In genomic region chr10:6561552-6561951, GRCh38 we compare ENCODE assay signal across 1 cellular context.
TF ChIP-seq lines count a peak whose summit lies in the region.

No MANE protein-coding gene starts in this region.

TF ChIP-seq in GM23338, 12 proteins besides CTCF, POLR2A, EP300 and RAD21 (continued from another document):
- TF ChIP-seq ZNF462 (CRISPR knock-in tag; IDR thresholded peaks at IDR 0.05) (no peak), POLR2AphosphoS5 (IDR thresholded peaks at IDR 0.05; ENCODE audit: low read depth) (no peak), CREB1 (CRISPR knock-in tag; IDR thresholded peaks at IDR 0.05; ENCODE audit: low read depth) (no peak), ZNF114 (CRISPR knock-in tag; IDR thresholded peaks at IDR 0.05) (no peak), REST (IDR thresholded peaks at IDR 0.05; ENCODE audit: unreplicated experiment) (no peak), EZH2 (IDR thresholded peaks at IDR 0.05; ENCODE audit: low read depth, unreplicated experiment) (no peak), JUNB (IDR thresholded peaks at IDR 0.05; ENCODE audit: unreplicated experiment) (no peak)
- TF ChIP-seq, protein P1, sequence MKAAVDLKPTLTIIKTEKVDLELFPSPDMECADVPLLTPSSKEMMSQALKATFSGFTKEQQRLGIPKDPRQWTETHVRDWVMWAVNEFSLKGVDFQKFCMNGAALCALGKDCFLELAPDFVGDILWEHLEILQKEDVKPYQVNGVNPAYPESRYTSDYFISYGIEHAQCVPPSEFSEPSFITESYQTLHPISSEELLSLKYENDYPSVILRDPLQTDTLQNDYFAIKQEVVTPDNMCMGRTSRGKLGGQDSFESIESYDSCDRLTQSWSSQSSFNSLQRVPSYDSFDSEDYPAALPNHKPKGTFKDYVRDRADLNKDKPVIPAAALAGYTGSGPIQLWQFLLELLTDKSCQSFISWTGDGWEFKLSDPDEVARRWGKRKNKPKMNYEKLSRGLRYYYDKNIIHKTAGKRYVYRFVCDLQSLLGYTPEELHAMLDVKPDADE (IDR thresholded peaks at IDR 0.05): no peak
